Comparison of ENCODE assay signal across 8 cellular contexts in genomic region chrX:154490414-154491083, GRCh38. TPM values are rescaled to one million over a fixed set of nuclear protein-coding genes. Genes with fewer than 3 reads are reported as not detected.
DNase-seq lines count a peak whose midpoint lies in the region; ATAC-seq, FAIRE-seq and TF ChIP-seq lines count a peak whose summit lies in the region.

Gene SLC10A3, minus strand, starts transcription at chrX:154490629. Its CDS starts 1,689 bp downstream, at chrX:154488940.

- H3K9ac ChIP-seq in DND-41 (ENCODE audit: low read depth, low read length) = peak within 1 kb of the TSS; percentile 80
- peak within 1 kb of the TSS; percentile 99 for H3K9ac ChIP-seq in GM23248
- H3K9ac ChIP-seq in Karpas-422 (ENCODE audit: low read length) = peak within 1 kb of the TSS; percentile 84
- H3K9ac ChIP-seq in muscle layer of colon (ENCODE audit: low read length) = peak within 1 kb of the TSS; percentile 57

- peak; percentile 84 for ATAC-seq in DND-41 (ENCODE audit: insufficient read depth, low read depth)
- ATAC-seq in activated T-cell treated with anti-CD3 and anti-CD28 coated beads, Interleukin-2, amount 50 U/mL, for 72 hours (replicated peaks in 1 of 2) = peak; percentile 89 to 91

- H3K4me3 ChIP-seq in DND-41 (ENCODE audit: low read depth in 1 of 2, low read length in 2 of 2) (peak within 1 kb of the TSS; percentile 47 to 70), GM23248 (peak within 1 kb of the TSS; percentile 81), Karpas-422 (ENCODE audit: low read length) (peak within 1 kb of the TSS; percentile 74), esophagus muscularis mucosa (peak within 1 kb of the TSS; percentile 63 to 81 (median 68)), muscle layer of colon (ENCODE audit: low read depth in 1 of 2, low read length in 2 of 2) (peak within 1 kb of the TSS; percentile 58 to 63)

- H3K9me3 Mint-ChIP-seq in activated T-cell treated with anti-CD3 and anti-CD28 coated beads, Interleukin-2, amount 50 U/mL, for 72 hours = no peaks in the 10 kb centered on the region

- no peaks in the 10 kb centered on the region for H3K27me3 Mint-ChIP-seq in activated T-cell treated with anti-CD3 and anti-CD28 coated beads, Interleukin-2, amount 50 U/mL, for 72 hours (ENCODE audit: low read depth)

- H3K9me2 ChIP-seq in GM23248 (ENCODE audit: insufficient read depth) (no peaks in the 10 kb centered on the region), Karpas-422 (replicated peaks; ENCODE audit: insufficient read depth, low read length) (no peaks in the 10 kb centered on the region)

- 0% methylated on average over 5 to 21 of the region's 71 CpGs for WGBS in GM23248 (ENCODE audit: low coverage in 1 of 2, low lambda C conversion rate in 2 of 2, missing lambda C conversion rate in 2 of 2), 2 experiments
- WGBS in esophagus muscularis mucosa = 30% methylated on average over 13 of the region's 71 CpGs

- peak; percentile 38 for FAIRE-seq in RCC 7860 (lab: Jason Lieb, UNC)

- peaks cover 0 to 10% of the 10 kb centered on the region in 2 donors for H3K36me3 Mint-ChIP-seq in activated T-cell treated with anti-CD3 and anti-CD28 coated beads, Interleukin-2, amount 50 U/mL, for 72 hours (ENCODE audit: insufficient read depth in 2 of 2)

- peak; percentile 91 for DNase-seq in DND-41
- peak; percentile 94 for DNase-seq in GM23248
- DNase-seq in Karpas-422 = peak; percentile 96
- DNase-seq in RCC 7860 (ENCODE audit: low spot score) = peak; percentile 88
- DNase-seq in activated T-cell treated with anti-CD3 and anti-CD28 coated beads, Interleukin-2, amount 50 U/mL, for 72 hours = peak; percentile 90 to 91
- DNase-seq in esophagus muscularis mucosa (ENCODE audit: extremely low spot score) = peak; percentile 97
- peak; percentile 67 to 72 for DNase-seq in stimulated activated CD8-positive, alpha-beta memory T cell treated with anti-CD3 and anti-CD28 coated beads, Interleukin-7, amount 100 ng/mL, for 1 hour (ENCODE audit: low read depth in 2 of 2)

- H2AFZ ChIP-seq in DND-41 (ENCODE audit: low read depth, low read length) (peak within 1 kb of the TSS; percentile 73), GM23248 (peak within 1 kb of the TSS; percentile 90), Karpas-422 (ENCODE audit: low read length) (0 out of 2 replicates have a peak within 1 kb of the TSS, but pooled peaks have one; percentile 12)

- H3K9me3 ChIP-seq in DND-41 (ENCODE audit: insufficient read depth, low read length, severe bottlenecking) (no peaks in the 10 kb centered on the region), GM23248 (ENCODE audit: low read depth) (no peaks in the 10 kb centered on the region), Karpas-422 (ENCODE audit: low read length) (no peaks in the 10 kb centered on the region), esophagus muscularis mucosa (no peaks in the 10 kb centered on the region), muscle layer of colon (ENCODE audit: low read length) (no peaks in the 10 kb centered on the region)

- intact Hi-C loops in esophagus muscularis mucosa (cut with DNase I) = no loop called here

- H4K20me1 ChIP-seq in DND-41 (ENCODE audit: insufficient read depth, low read length) = peaks cover under 1% of the 10 kb centered on the region; the same call in 1 of the 2 replicates
- no peaks in the 10 kb centered on the region for H4K20me1 ChIP-seq in GM23248 (ENCODE audit: insufficient read depth)
- no peaks in the 10 kb centered on the region; the same call in 1 of the 2 replicates for H4K20me1 ChIP-seq in Karpas-422 (ENCODE audit: insufficient read depth, low read depth, low read length)

- H3K36me3 ChIP-seq in DND-41 (ENCODE audit: insufficient read depth, low read length) (no peaks in the 10 kb centered on the region; the same call in 1 of the 2 replicates), GM23248 (ENCODE audit: low read depth) (no peaks in the 10 kb centered on the region), Karpas-422 (ENCODE audit: insufficient read depth, low read length) (no peaks in the 10 kb centered on the region), esophagus muscularis mucosa (peaks cover 0 to 16% (median 11%) of the 10 kb centered on the region in 4 donors), muscle layer of colon (ENCODE audit: insufficient read depth, low read length) (peaks cover 5% of the 10 kb centered on the region)

- H3K27me3 ChIP-seq in DND-41 (ENCODE audit: insufficient read depth, low read length, poor library complexity) (no peaks in the 10 kb centered on the region), GM23248 (replicated peaks; ENCODE audit: insufficient read depth) (no peaks in the 10 kb centered on the region), Karpas-422 (ENCODE audit: low read length) (no peaks in the 10 kb centered on the region), esophagus muscularis mucosa (no peaks in the 10 kb centered on the region), muscle layer of colon (ENCODE audit: control insufficient read depth in 1 of 2, insufficient read depth in 2 of 2, low read length in 2 of 2) (no peaks in the 10 kb centered on the region)

- peaks cover 15% of the 10 kb centered on the region for H3K4me1 Mint-ChIP-seq in activated T-cell treated with anti-CD3 and anti-CD28 coated beads, Interleukin-2, amount 50 U/mL, for 72 hours (ENCODE audit: low read depth)

- TF ChIP-seq POLR2A in esophagus muscularis mucosa (IDR thresholded peaks at IDR 0.05; ENCODE audit: low read depth) = peak; percentile 14

- in situ Hi-C loops in GM23248 (cut with MboI) = no loop called here

- H3K4me3 Mint-ChIP-seq in activated T-cell treated with anti-CD3 and anti-CD28 coated beads, Interleukin-2, amount 50 U/mL, for 72 hours = peak within 1 kb of the TSS; percentile 90 to 95

- peaks cover 42% of the 10 kb centered on the region for H3K4me1 ChIP-seq in DND-41 (ENCODE audit: insufficient read depth, low read length)
- no peaks in the 10 kb centered on the region for H3K4me1 ChIP-seq in GM23248 (ENCODE audit: insufficient read depth)
- peaks cover 37% of the 10 kb centered on the region for H3K4me1 ChIP-seq in Karpas-422 (ENCODE audit: low read length)
- H3K4me1 ChIP-seq in esophagus muscularis mucosa = peaks cover 12 to 35% (median 32%) of the 10 kb centered on the region in 4 donors
- peaks cover 10% of the 10 kb centered on the region for H3K4me1 ChIP-seq in muscle layer of colon (ENCODE audit: insufficient read depth, low read length)

- H3K4me2 ChIP-seq in DND-41 (ENCODE audit: insufficient read depth, low read length) = peak within 1 kb of the TSS; percentile 92
- peak within 1 kb of the TSS; percentile 81 for H3K4me2 ChIP-seq in GM23248 (ENCODE audit: unreplicated experiment)
- peak within 1 kb of the TSS; percentile 75 for H3K4me2 ChIP-seq in Karpas-422 (ENCODE audit: low read depth, low read length, poor library complexity, severe bottlenecking)

- peak; percentile 39 for TF ChIP-seq CTCF in DND-41 (IDR thresholded peaks at IDR 0.05; ENCODE audit: borderline replicate concordance, extremely low read depth, low read length, poor library complexity, severe bottlenecking)
- TF ChIP-seq CTCF in esophagus muscularis mucosa (IDR thresholded peaks at IDR 0.05) = no peak

- peak within 1 kb of the TSS; percentile 95 for H3K27ac Mint-ChIP-seq in activated T-cell treated with anti-CD3 and anti-CD28 coated beads, Interleukin-2, amount 50 U/mL, for 72 hours

- no peaks in the 10 kb centered on the region for H3F3A ChIP-seq in GM23248 (ENCODE audit: insufficient read depth)

- peak within 1 kb of the TSS; percentile 79 for H3K27ac ChIP-seq in DND-41 (ENCODE audit: low read length)
- H3K27ac ChIP-seq in GM23248 = peak within 1 kb of the TSS; percentile 99
- H3K27ac ChIP-seq in Karpas-422 (ENCODE audit: low read length) = peak within 1 kb of the TSS; percentile 78
- H3K27ac ChIP-seq in esophagus muscularis mucosa (replicated peaks in 1 of 4) = peak within 1 kb of the TSS; percentile 88 to 97 (median 94)
- peak within 1 kb of the TSS; percentile 61 for H3K27ac ChIP-seq in muscle layer of colon (ENCODE audit: low read depth, low read length)

- H3K79me2 ChIP-seq in DND-41 (ENCODE audit: insufficient read depth, low read length) (peaks cover 18% of the 10 kb centered on the region), GM23248 (ENCODE audit: insufficient read depth) (peaks cover 15% of the 10 kb centered on the region), Karpas-422 (ENCODE audit: low read length) (peaks cover 21% of the 10 kb centered on the region)

- TF ChIP-seq EP300 in esophagus muscularis mucosa (IDR thresholded peaks at IDR 0.05) = no peak

RNA-seq across cellular contexts. Expression of gene SLC10A3, which starts in this region (rescaled TPM):
- total RNA-seq in GM23248 (2014; rRNA removed; shearing (Covaris generic)) = 48.3 and 61.0 TPM in 2 replicates
- 49.4 and 50.8 TPM in 2 replicates for polyA plus RNA-seq in GM23248 (2016; fragmentation: Nextera tagmentation; extraction: Ambion mirVana)
- total RNA-seq in Karpas-422 (2014; rRNA removed; shearing (Covaris generic); ENCODE audit: low replicate concordance) = 30.5 and 32.1 TPM in 2 replicates
- total RNA-seq in activated T-cell treated with anti-CD3 and anti-CD28 coated beads, Interleukin-2, amount 50 U/mL, for 72 hours = 10 to 100 TPM; 19.9 to 25.1 TPM
- total RNA-seq in esophagus muscularis mucosa = 10 to 100 TPM; 24.5 to 44.9 (median 38.1) TPM

Comparison
In these comparisons a context has a peak if more than half of its experiments do, and no peak if none do; other contexts are left out.
1. Peak in every context shown above with its lines: DNase-seq, ATAC-seq, H3K4me3 ChIP-seq and H3K27ac ChIP-seq.
2. H2AFZ ChIP-seq: peak in every context shown above with its lines; median percentile 90 in GM23248; 73 in DND-41; 12 in Karpas-422.